In genomic region chr3:10145685-10146084, GRCh38 we compare ENCODE assay signal across 20 cellular contexts. TPM values are rescaled to one million over a fixed set of nuclear protein-coding genes. Genes with fewer than 3 reads are reported as not detected.
A peak's percentile ranks its signal among the peaks of the same experiment; 100 is the strongest.
DNase-seq lines count a peak whose midpoint lies in the region; ATAC-seq and TF ChIP-seq lines count a peak whose summit lies in the region.
"Had no signal": no experiment of that assay in that cellular context is flagged by ENCODE, and none has a peak within 500 bp of the region (broad histone marks: within the 10 kb centered on the region; RNA-seq: fewer than 3 reads in every experiment).

No MANE protein-coding gene starts in this region.

- no peaks in the 10 kb centered on the region for H3K9me3 Mint-ChIP-seq in activated CD4-positive, alpha-beta T cell treated with anti-CD3 and anti-CD28 coated beads, Interleukin-2, amount 10 ng/mL, durations not matched to agents 24 days and 14 days
- peaks cover 2% of the 10 kb centered on the region for H3K9me3 Mint-ChIP-seq in activated naive CD8-positive, alpha-beta T cell treated with anti-CD3 and anti-CD28 coated beads for 36 hours
- no peaks in the 10 kb centered on the region for H3K9me3 Mint-ChIP-seq in osteocyte (ENCODE audit: unreplicated experiment)

- peaks cover 51% of the 10 kb centered on the region for H3K36me3 Mint-ChIP-seq in activated CD4-positive, alpha-beta T cell treated with anti-CD3 and anti-CD28 coated beads, Interleukin-2, amount 10 ng/mL, durations not matched to agents 24 days and 14 days (ENCODE audit: low read depth)
- peaks cover 33% of the 10 kb centered on the region for H3K36me3 Mint-ChIP-seq in activated naive CD8-positive, alpha-beta T cell treated with anti-CD3 and anti-CD28 coated beads for 36 hours
- peaks cover 20% of the 10 kb centered on the region for H3K36me3 Mint-ChIP-seq in osteocyte (ENCODE audit: unreplicated experiment)

- TF ChIP-seq CTCF in osteocyte (IDR thresholded peaks at IDR 0.05), result no peak

- H3K27ac Mint-ChIP-seq in activated CD4-positive, alpha-beta T cell treated with anti-CD3 and anti-CD28 coated beads, Interleukin-2, amount 10 ng/mL, durations not matched to agents 24 days and 14 days, result peak overlapping the region; percentile 49
- no peak overlapping the region for H3K27ac Mint-ChIP-seq in activated naive CD8-positive, alpha-beta T cell treated with anti-CD3 and anti-CD28 coated beads for 36 hours
- no peak overlapping the region for H3K27ac Mint-ChIP-seq in osteocyte (ENCODE audit: unreplicated experiment)

- H3K4me1 Mint-ChIP-seq in activated CD4-positive, alpha-beta T cell treated with anti-CD3 and anti-CD28 coated beads, Interleukin-2, amount 10 ng/mL, durations not matched to agents 24 days and 14 days, result peaks cover 28% of the 10 kb centered on the region
- H3K4me1 Mint-ChIP-seq in activated naive CD8-positive, alpha-beta T cell treated with anti-CD3 and anti-CD28 coated beads for 36 hours, result peaks cover 37% of the 10 kb centered on the region
- peaks cover 33% of the 10 kb centered on the region for H3K4me1 Mint-ChIP-seq in osteocyte (ENCODE audit: unreplicated experiment)

- H3K27me3 Mint-ChIP-seq in activated CD4-positive, alpha-beta T cell treated with anti-CD3 and anti-CD28 coated beads, Interleukin-2, amount 10 ng/mL, durations not matched to agents 24 days and 14 days, result no peaks in the 10 kb centered on the region
- H3K27me3 Mint-ChIP-seq in activated naive CD8-positive, alpha-beta T cell treated with anti-CD3 and anti-CD28 coated beads for 36 hours, result no peaks in the 10 kb centered on the region
- no peaks in the 10 kb centered on the region for H3K27me3 Mint-ChIP-seq in osteocyte (ENCODE audit: unreplicated experiment)

- H3K4me3 Mint-ChIP-seq in activated CD4-positive, alpha-beta T cell treated with anti-CD3 and anti-CD28 coated beads, Interleukin-2, amount 10 ng/mL, durations not matched to agents 24 days and 14 days, result peak overlapping the region; percentile 75
- H3K4me3 Mint-ChIP-seq in activated naive CD8-positive, alpha-beta T cell treated with anti-CD3 and anti-CD28 coated beads for 36 hours, result peak overlapping the region; percentile 56
- H3K4me3 Mint-ChIP-seq in osteocyte (ENCODE audit: unreplicated experiment), result peak overlapping the region; percentile 35

- no peak for DNase-seq in activated CD4-positive, alpha-beta T cell treated with anti-CD3 and anti-CD28 coated beads, Interleukin-2, amount 10 ng/mL, durations not matched to agents 24 days and 14 days
- no peak for DNase-seq in activated CD4-positive, alpha-beta T cell treated with anti-CD3 and anti-CD28 coated beads for 4 hours
- DNase-seq in MV-4-11 (lab: John Stamatoyannopoulos, UW), result peak; percentile 56
- no peak for DNase-seq in activated naive CD8-positive, alpha-beta T cell treated with anti-CD3 and anti-CD28 coated beads for 36 hours
- DNase-seq in osteocyte (ENCODE audit: extremely low spot score, unreplicated experiment), result no peak
- DNase-seq in EL, result no peak
- DNase-seq: amniotic stem cell, cortex of kidney, DMS 273 treated with DMSO at 0.1 percent for 48 hours, NCI-H1092 treated with DMSO at 0.1 percent for 48 hours, NCI-H226, Peyer's patch had no signal

- ATAC-seq in HG03342 (IDR thresholded peaks at IDR 0.05; ENCODE audit: unreplicated experiment), result no peak
- ATAC-seq in HG03469 (IDR thresholded peaks at IDR 0.05; ENCODE audit: unreplicated experiment), result no peak

- intact Hi-C loops in activated CD4-positive, alpha-beta T cell treated with anti-CD3 and anti-CD28 coated beads, Interleukin-2, amount 10 ng/mL, durations not matched to agents 24 days and 14 days (cut with micrococcal nuclease), result no loop called here

RNA-seq across cellular contexts. Expression of gene VHL, which starts 4.1 kb away (rescaled TPM):
- 62.8 and 65.2 TPM in 2 replicates for total RNA-seq in activated CD4-positive, alpha-beta T cell treated with anti-CD3 and anti-CD28 coated beads, Interleukin-2, amount 10 ng/mL, durations not matched to agents 24 days and 14 days
- total RNA-seq in activated naive CD8-positive, alpha-beta T cell treated with anti-CD3 and anti-CD28 coated beads for 36 hours, result 10 to 100 TPM; 42.0 to 42.2 TPM
- total RNA-seq in osteocyte, result 52.2 and 53.0 TPM in 2 replicates

RNA-seq across cellular contexts. Expression of gene IRAK2, which starts 19.0 kb away (rescaled TPM):
- total RNA-seq in activated CD4-positive, alpha-beta T cell treated with anti-CD3 and anti-CD28 coated beads, Interleukin-2, amount 10 ng/mL, durations not matched to agents 24 days and 14 days, result 4.5 and 5.1 TPM in 2 replicates
- 1 to 10 TPM; 2.6 to 3.1 TPM for total RNA-seq in activated naive CD8-positive, alpha-beta T cell treated with anti-CD3 and anti-CD28 coated beads for 36 hours
- 1.3 and 1.5 TPM in 2 replicates for total RNA-seq in osteocyte

RNA-seq across cellular contexts. Expression of gene BRK1, which starts 30.2 kb away (rescaled TPM):
- total RNA-seq in activated CD4-positive, alpha-beta T cell treated with anti-CD3 and anti-CD28 coated beads, Interleukin-2, amount 10 ng/mL, durations not matched to agents 24 days and 14 days, result 98.8 and 99.6 TPM in 2 replicates
- total RNA-seq in activated naive CD8-positive, alpha-beta T cell treated with anti-CD3 and anti-CD28 coated beads for 36 hours, result 10 to 100 TPM; 91.6 to 94.6 TPM
- total RNA-seq in osteocyte, result 140 and 144 TPM in 2 replicates

RNA-seq across cellular contexts. Expression of gene FANCD2OS, which starts 37.6 kb away (rescaled TPM):
- total RNA-seq in activated CD4-positive, alpha-beta T cell treated with anti-CD3 and anti-CD28 coated beads, Interleukin-2, amount 10 ng/mL, durations not matched to agents 24 days and 14 days, result not detected in 2 replicates
- total RNA-seq in activated naive CD8-positive, alpha-beta T cell treated with anti-CD3 and anti-CD28 coated beads for 36 hours, result not detected
- total RNA-seq in osteocyte, result not detected in 2 replicates
- total RNA-seq: A673; HT1080; lower leg skin; omental fat pad; Peyer's patch; T-helper 1 cell treated with Interleukin-12 subunit alpha and Interleukin-12 subunit beta and Interleukin-4 antibody, amounts not matched to agents 30 ng/mL and 1 ng/mL, for 36 hours; tibial nerve had no signal
